In genomic region chr16:70476272-70477020, GRCh38 we compare ENCODE assay signal across 8 cellular contexts. TPM values are rescaled to one million over a fixed set of nuclear protein-coding genes. Genes with fewer than 3 reads are reported as not detected.
DNase-seq lines count a peak whose midpoint lies in the region; ATAC-seq and TF ChIP-seq lines count a peak whose summit lies in the region.

No MANE protein-coding gene starts in this region.

- ATAC-seq in GM19023 (IDR thresholded peaks at IDR 0.05; ENCODE audit: unreplicated experiment) (peak; percentile 90), HG03064 (IDR thresholded peaks at IDR 0.05; ENCODE audit: low read depth, unreplicated experiment) (peak; percentile 85)
- no peak for ATAC-seq in effector memory CD8-positive, alpha-beta T cell (replicated peaks)

- H3K4me1 Mint-ChIP-seq in effector memory CD8-positive, alpha-beta T cell (ENCODE audit: low read depth in 2 of 2) = peaks cover 7 to 11% of the 10 kb centered on the region in 2 donors

- H3K36me3 Mint-ChIP-seq in effector memory CD8-positive, alpha-beta T cell (ENCODE audit: insufficient read depth) = peaks cover 11% of the 10 kb centered on the region

- no peak overlapping the region for H3K4me3 ChIP-seq in BJ (ENCODE audit: low read depth, low read length)
- H3K4me3 ChIP-seq in spleen = no peak overlapping the region

- no peaks in the 10 kb centered on the region for H3K9me3 ChIP-seq in spleen

- intact Hi-C loops in spleen (cut with DNase I; ENCODE audit: low total_unique reads) = no loop called here

- peaks cover 24% of the 10 kb centered on the region for H3K36me3 ChIP-seq in BJ (ENCODE audit: control insufficient read depth, insufficient read depth, low read length)
- peaks cover 0 to 100% (median 60%) of the 10 kb centered on the region in 6 donors for H3K36me3 ChIP-seq in spleen

- WGBS in spleen, 5 donors = 70 to 88% (median 81%) methylated on average over 12 to 13 of the region's 13 CpGs

- CTCF ChIA-PET in BJ (lab: Yijun Ruan, JAX) = interaction anchor here (1.0 kb wide), 1 partner anchor 94 kb away, joined by 3 read pairs; no protein-coding TSS in a partner anchor

- no peak overlapping the region for H3K4me3 Mint-ChIP-seq in effector memory CD8-positive, alpha-beta T cell

- no peaks in the 10 kb centered on the region for H3K27me3 Mint-ChIP-seq in effector memory CD8-positive, alpha-beta T cell

- POLR2A ChIA-PET in BJ (lab: Charles Lee) = no interaction called here

- no peaks in the 10 kb centered on the region for H3K9me3 Mint-ChIP-seq in effector memory CD8-positive, alpha-beta T cell

- peak overlapping the region in 5 of 8 donors; percentile 1 to 40 (median 25) for H3K27ac ChIP-seq in spleen

- no peaks in the 10 kb centered on the region for H3K27me3 ChIP-seq in BJ (ENCODE audit: control insufficient read depth, insufficient read depth, low read length)
- H3K27me3 ChIP-seq in spleen (replicated peaks in 1 of 7) = no peaks in the 10 kb centered on the region

- TF ChIP-seq CTCF in BJ (IDR thresholded peaks at IDR 0.05; ENCODE audit: insufficient read depth, low read depth, low read length) (no peak), spleen (IDR thresholded peaks at IDR 0.05 in 8 of 11, conservative IDR thresholded peaks at IDR 0.05 in 3 of 11) (no peak)

- peaks cover 0 to 19% (median 7%) of the 10 kb centered on the region in 6 donors for H3K4me1 ChIP-seq in spleen

- peak; percentile 34 for DNase-seq in BJ (ENCODE audit: low read depth)
- peak; percentile 64 for DNase-seq in RKO (ENCODE audit: low spot score)
- no peak for DNase-seq in effector memory CD8-positive, alpha-beta T cell
- no peak for DNase-seq in spleen
- no peak for DNase-seq in middle frontal gyrus (ENCODE audit: extremely low spot score, low spot score)
- DNase-seq in medulla oblongata (ENCODE audit: extremely low spot score) = no peak

- H3K27ac Mint-ChIP-seq in effector memory CD8-positive, alpha-beta T cell = peak overlapping the region; percentile 49 to 67

- no peak for TF ChIP-seq POLR2A in spleen (IDR thresholded peaks at IDR 0.05)

RNA-seq across cellular contexts. Expression of gene FCSK, which starts 22.1 kb away (rescaled TPM):
- polyA plus RNA-seq in BJ (2011; rRNA removed) (4.7 and 9.0 TPM in 2 replicates), spleen (10 to 100 TPM in 2 of 3 donors, 1 to 10 TPM in 1; 8.1 to 18.6 (median 16.7) TPM)
- polyA minus RNA-seq in BJ (2011; rRNA and poly(A)+ RNA removed) = 7.4 and 8.4 TPM in 2 replicates
- total RNA-seq in spleen = 10 to 100 TPM; 20.8 to 31.9 (median 27.1) TPM

RNA-seq across cellular contexts. Expression of gene ST3GAL2, which starts 37.5 kb away (rescaled TPM):
- polyA plus RNA-seq in BJ (2011; rRNA removed) = 20.3 and 24.7 TPM in 2 replicates
- 33.0 and 40.4 TPM in 2 replicates for polyA minus RNA-seq in BJ (2011; rRNA and poly(A)+ RNA removed)
- 10 to 100 TPM; 33.1 to 66.9 (median 48.1) TPM for total RNA-seq in spleen
- 10 to 100 TPM in 1 of 3 donors, 1 to 10 TPM in 2; 5.2 to 16.5 (median 7.2) TPM for polyA plus RNA-seq in spleen

RNA-seq across cellular contexts. Expression of gene COG4, which starts 46.9 kb away (rescaled TPM):
- polyA plus RNA-seq in BJ (2011; rRNA removed) = 54.3 and 71.7 TPM in 2 replicates
- polyA minus RNA-seq in BJ (2011; rRNA and poly(A)+ RNA removed) = 30.9 and 56.0 TPM in 2 replicates
- 10 to 100 TPM; 40.8 to 85.4 (median 62.7) TPM for total RNA-seq in spleen
- 10 to 100 TPM; 45.7 to 54.8 (median 51.6) TPM for polyA plus RNA-seq in spleen

RNA-seq across cellular contexts. Expression of gene SF3B3, which starts 47.2 kb away (rescaled TPM):
- polyA plus RNA-seq in BJ (2011; rRNA removed) (89.5 and 96.2 TPM in 2 replicates), spleen (10 to 100 TPM; 70.3 to 92.9 (median 82.9) TPM)
- 132 and 145 TPM in 2 replicates for polyA minus RNA-seq in BJ (2011; rRNA and poly(A)+ RNA removed)
- 100 to 1,000 TPM in 5 of 7 donors, 10 to 100 TPM in 2; 92.5 to 256 (median 205) TPM for total RNA-seq in spleen

Comparison
In these comparisons a context has a peak if more than half of its experiments do, and no peak if none do; other contexts are left out.
1. DNase-seq: peak in BJ (single experiment) and RKO (single experiment); none in effector memory CD8-positive, alpha-beta T cell (0 of 3), spleen (single experiment), middle frontal gyrus (single experiment) and medulla oblongata (single experiment).